In the genomic region with DNA sequence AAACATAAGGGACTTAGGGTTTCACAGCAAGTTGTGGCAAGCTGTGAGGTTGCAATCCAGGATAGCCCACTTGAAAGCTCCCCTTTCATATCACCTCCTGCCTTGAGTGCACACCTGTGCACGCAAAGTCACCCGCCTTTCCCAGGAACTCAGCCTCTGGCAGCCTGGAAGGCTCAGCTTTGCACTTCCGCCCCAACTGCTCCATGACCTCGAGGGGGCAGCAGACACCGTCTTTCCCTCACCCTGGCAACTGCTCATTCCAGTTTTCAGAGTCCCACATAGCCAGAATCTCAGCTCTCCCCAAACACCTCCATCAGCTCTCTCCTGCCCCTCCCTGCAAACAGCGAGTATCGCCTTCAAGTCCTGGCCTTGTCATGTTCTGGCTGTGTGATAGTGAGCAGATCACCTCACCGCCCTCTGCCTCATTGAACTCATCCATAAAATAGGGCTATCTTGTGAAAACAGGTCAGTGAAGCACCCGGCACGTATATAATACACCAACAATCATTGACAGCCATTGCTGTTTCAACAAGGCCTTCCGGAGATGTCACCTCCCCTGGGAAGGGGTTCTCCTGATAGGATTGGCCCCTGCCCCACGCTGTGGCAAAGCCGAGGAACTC, we compare ENCODE assay signal across 8 cellular contexts. TPM values are rescaled to one million over a fixed set of nuclear protein-coding genes. Genes with fewer than 3 reads are reported as not detected.
DNase-seq lines count a peak whose midpoint lies in the region; ATAC-seq and TF ChIP-seq lines count a peak whose summit lies in the region.

No MANE protein-coding gene starts in this region.

- TF ChIP-seq CTCF in GM10266 (IDR thresholded peaks at IDR 0.05; ENCODE audit: control insufficient read depth, insufficient read depth, low read depth, missing control alignments): peak; percentile 97
- TF ChIP-seq CTCF in SK-N-SH (IDR thresholded peaks at IDR 0.05): peak; percentile 91
- peak; percentile 70 for TF ChIP-seq CTCF in parathyroid adenoma (IDR thresholded peaks at IDR 0.05)
- TF ChIP-seq CTCF in upper lobe of left lung (IDR thresholded peaks at IDR 0.05): peak; percentile 85 to 95 (median 92)

- H3K4me3 Mint-ChIP-seq in activated naive CD4-positive, alpha-beta T cell treated with anti-CD3 and anti-CD28 coated beads for 36 hours: no peak overlapping the region

- H3F3A ChIP-seq in SK-N-SH (replicated peaks; ENCODE audit: insufficient read depth): peaks cover 10% of the 10 kb centered on the region

- no peaks in the 10 kb centered on the region for H3K9me2 ChIP-seq in SK-N-SH

- peak overlapping the region; percentile 68 for H2AFZ ChIP-seq in SK-N-SH (ENCODE audit: low read depth)
- H2AFZ ChIP-seq in parathyroid adenoma: peak overlapping the region; percentile 50

- 21% methylated on average over 8 of the region's 13 CpGs for WGBS in SK-N-SH (ENCODE audit: low lambda C conversion rate)
- 33 to 35% methylated on average over 13 of the region's 13 CpGs for WGBS in upper lobe of left lung, 2 donors

- no peaks in the 10 kb centered on the region for H3K79me2 ChIP-seq in SK-N-SH (ENCODE audit: insufficient read depth)
- no peaks in the 10 kb centered on the region for H3K79me2 ChIP-seq in parathyroid adenoma

- DNase-seq in GM10266 (ENCODE audit: extremely low spot score) (peak; percentile 78), NCI-H1105 (lab: John Stamatoyannopoulos, UW) (peak; percentile 89), SK-N-SH (peak; percentile 83), globus pallidus (ENCODE audit: low spot score) (peak; percentile 76), upper lobe of left lung (peak in 1 of 2 donors; percentile 91)
- DNase-seq in activated naive CD4-positive, alpha-beta T cell treated with anti-CD3 and anti-CD28 coated beads for 36 hours: peak; percentile 92

- no peaks in the 10 kb centered on the region for H3K9me3 Mint-ChIP-seq in activated naive CD4-positive, alpha-beta T cell treated with anti-CD3 and anti-CD28 coated beads for 36 hours

- H3K36me3 ChIP-seq in SK-N-SH (replicated peaks in 1 of 2; ENCODE audit: control insufficient read depth in 1 of 2, insufficient read depth in 2 of 2, low read length in 1 of 2): no peaks in the 10 kb centered on the region
- H3K36me3 ChIP-seq in parathyroid adenoma (ENCODE audit: control insufficient read depth, insufficient read depth, low read length): no peaks in the 10 kb centered on the region
- H3K36me3 ChIP-seq in upper lobe of left lung: no peaks in the 10 kb centered on the region

- H3K27me3 Mint-ChIP-seq in activated naive CD4-positive, alpha-beta T cell treated with anti-CD3 and anti-CD28 coated beads for 36 hours (ENCODE audit: low read depth): no peaks in the 10 kb centered on the region

- H3K27ac ChIP-seq in SK-N-SH (ENCODE audit: low read depth in 2 of 2, low read length in 1 of 2) (no peak overlapping the region), parathyroid adenoma (no peak overlapping the region), upper lobe of left lung (no peak overlapping the region)

- H3K27me3 ChIP-seq in SK-N-SH (ENCODE audit: insufficient read depth) (no peaks in the 10 kb centered on the region), parathyroid adenoma (ENCODE audit: control insufficient read depth, insufficient read depth, low read length) (no peaks in the 10 kb centered on the region), upper lobe of left lung (no peaks in the 10 kb centered on the region)

- TF ChIP-seq EP300 in SK-N-SH (IDR thresholded peaks at IDR 0.05; ENCODE audit: borderline replicate concordance in 1 of 2, low read depth in 1 of 2, low read length in 1 of 2) (no peak), upper lobe of left lung (IDR thresholded peaks at IDR 0.05) (no peak)

- peak; percentile 99 for TF ChIP-seq RAD21 in SK-N-SH (IDR thresholded peaks at IDR 0.05; ENCODE audit: low read length)

- peak overlapping the region in 1 of 2 experiments; percentile 39; a peak in 1 of 4 replicates for H3K4me3 ChIP-seq in SK-N-SH (ENCODE audit: low read depth in 2 of 2, low read length in 1 of 2)
- H3K4me3 ChIP-seq in parathyroid adenoma (ENCODE audit: low read depth, low read length): peak overlapping the region; percentile 7
- no peak overlapping the region for H3K4me3 ChIP-seq in upper lobe of left lung

- no peak overlapping the region for H3K9ac ChIP-seq in SK-N-SH
- H3K9ac ChIP-seq in parathyroid adenoma: no peak overlapping the region

- no peak overlapping the region for H3K27ac Mint-ChIP-seq in activated naive CD4-positive, alpha-beta T cell treated with anti-CD3 and anti-CD28 coated beads for 36 hours

- no peak for TF ChIP-seq POLR2A in upper lobe of left lung (IDR thresholded peaks at IDR 0.05)

- H3K9me3 ChIP-seq in SK-N-SH: no peaks in the 10 kb centered on the region
- no peaks in the 10 kb centered on the region for H3K9me3 ChIP-seq in parathyroid adenoma (ENCODE audit: control insufficient read depth, low read length)
- H3K9me3 ChIP-seq in upper lobe of left lung: no peaks in the 10 kb centered on the region

- peak; percentile 80 to 85 for ATAC-seq in upper lobe of left lung (ENCODE audit: low FRiP score in 2 of 2)
- no peak for ATAC-seq in GM21526 (IDR thresholded peaks at IDR 0.05; ENCODE audit: low FRiP score, unreplicated experiment)

- intact Hi-C loops in activated naive CD4-positive, alpha-beta T cell treated with anti-CD3 and anti-CD28 coated beads for 36 hours (cut with micrococcal nuclease): loop anchor here (1.0 kb wide), 4 partner anchors 151 to 321 kb away; no protein-coding TSS in a partner anchor

- peaks cover 36% of the 10 kb centered on the region for H3K4me1 Mint-ChIP-seq in activated naive CD4-positive, alpha-beta T cell treated with anti-CD3 and anti-CD28 coated beads for 36 hours (ENCODE audit: low read depth)

- H3K4me2 ChIP-seq in SK-N-SH (no peak overlapping the region), parathyroid adenoma (ENCODE audit: low read length) (no peak overlapping the region)

- POLR2A ChIA-PET in SK-N-SH (lab: Yijun Ruan, JAX): interaction anchor here (0.5 to 1.0 kb wide), 2 partner anchors 232 to 299 kb away, joined by 3 read pairs; no protein-coding TSS in a partner anchor

- no peaks in the 10 kb centered on the region for H4K20me1 ChIP-seq in SK-N-SH (ENCODE audit: insufficient read depth)

- no peaks in the 10 kb centered on the region for H3K36me3 Mint-ChIP-seq in activated naive CD4-positive, alpha-beta T cell treated with anti-CD3 and anti-CD28 coated beads for 36 hours (ENCODE audit: low read depth)

- CTCF ChIA-PET in SK-N-SH (lab: Yijun Ruan, JAX): interaction anchor here (0.6 to 22.5 kb wide), 66 partner anchors 9 to 1498 kb away, joined by 3 to 894 read pairs (median 5); a partner anchor contains a TSS
- CTCF ChIA-PET in activated naive CD4-positive, alpha-beta T cell treated with anti-CD3 and anti-CD28 coated beads for 36 hours (lab: Charles Lee): interaction anchor here (0.5 to 10.7 kb wide), 28 partner anchors 12 to 348 kb away, joined by 3 to 277 read pairs (median 4); a partner anchor contains a TSS

- H3K4me1 ChIP-seq in SK-N-SH (ENCODE audit: control insufficient read depth in 1 of 2, insufficient read depth in 2 of 2, low read depth in 1 of 2, low read length in 1 of 2) (peaks cover 17 to 18% of the 10 kb centered on the region in 2 experiments; a peak in 2 of 4 replicates), parathyroid adenoma (no peaks in the 10 kb centered on the region), upper lobe of left lung (peaks cover 25 to 45% (median 33%) of the 10 kb centered on the region in 4 donors)

TF ChIP-seq in SK-N-SH, 30 proteins besides CTCF, POLR2A, EP300 and RAD21:
- TF ChIP-seq, protein P1, sequence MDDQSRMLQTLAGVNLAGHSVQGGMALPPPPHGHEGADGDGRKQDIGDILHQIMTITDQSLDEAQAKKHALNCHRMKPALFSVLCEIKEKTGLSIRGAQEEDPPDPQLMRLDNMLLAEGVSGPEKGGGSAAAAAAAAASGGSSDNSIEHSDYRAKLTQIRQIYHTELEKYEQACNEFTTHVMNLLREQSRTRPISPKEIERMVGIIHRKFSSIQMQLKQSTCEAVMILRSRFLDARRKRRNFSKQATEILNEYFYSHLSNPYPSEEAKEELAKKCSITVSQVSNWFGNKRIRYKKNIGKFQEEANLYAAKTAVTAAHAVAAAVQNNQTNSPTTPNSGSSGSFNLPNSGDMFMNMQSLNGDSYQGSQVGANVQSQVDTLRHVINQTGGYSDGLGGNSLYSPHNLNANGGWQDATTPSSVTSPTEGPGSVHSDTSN (IDR thresholded peaks at IDR 0.05): no peak
- peak; percentile 89 for TF ChIP-seq ELF1 (IDR thresholded peaks at IDR 0.05)
- TF ChIP-seq POLR2AphosphoS5 (IDR thresholded peaks at IDR 0.05; ENCODE audit: low read depth, low read length): no peak
- peak; percentile 42; the same call in 1 of the 2 replicates for TF ChIP-seq RFX5 (IDR thresholded peaks at IDR 0.05; ENCODE audit: low read length)
- 0 out of 2 replicates have a peak, but pooled peaks have one; percentile 13 for TF ChIP-seq TCF12 (IDR thresholded peaks at IDR 0.05)
- TF ChIP-seq RCOR1 (IDR thresholded peaks at IDR 0.05; ENCODE audit: low read length): 0 out of 2 replicates have a peak, but pooled peaks have one; percentile 38
- TF ChIP-seq, protein P2, sequence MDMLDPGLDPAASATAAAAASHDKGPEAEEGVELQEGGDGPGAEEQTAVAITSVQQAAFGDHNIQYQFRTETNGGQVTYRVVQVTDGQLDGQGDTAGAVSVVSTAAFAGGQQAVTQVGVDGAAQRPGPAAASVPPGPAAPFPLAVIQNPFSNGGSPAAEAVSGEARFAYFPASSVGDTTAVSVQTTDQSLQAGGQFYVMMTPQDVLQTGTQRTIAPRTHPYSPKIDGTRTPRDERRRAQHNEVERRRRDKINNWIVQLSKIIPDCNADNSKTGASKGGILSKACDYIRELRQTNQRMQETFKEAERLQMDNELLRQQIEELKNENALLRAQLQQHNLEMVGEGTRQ (IDR thresholded peaks at IDR 0.05; ENCODE audit: borderline replicate concordance, low read depth, low read length): no peak
- peak; percentile 99 for TF ChIP-seq SMC3 (IDR thresholded peaks at IDR 0.05; ENCODE audit: low read depth, low read length)
- TF ChIP-seq GABPA (IDR thresholded peaks at IDR 0.05; ENCODE audit: low read depth): peak; percentile 45; the same call in 1 of the 2 replicates
TF ChIP-seq in SK-N-SH: peak in this region for 6.

RNA-seq across cellular contexts. Expression of a gene that starts 32.2 kb away (rescaled TPM):
- polyA plus RNA-seq in SK-N-SH (2012; rRNA removed): 7.4 and 10.3 TPM in 2 replicates
- polyA plus RNA-seq in SK-N-SH (2012; cell fraction: cytosol; rRNA removed): 8.9 and 14.2 TPM in 2 replicates
- 12.1 and 21.9 TPM in 2 replicates for polyA plus RNA-seq in SK-N-SH (2012; cell fraction: nucleus; rRNA removed)
- total RNA-seq in activated naive CD4-positive, alpha-beta T cell treated with anti-CD3 and anti-CD28 coated beads for 36 hours: 100 to 1,000 TPM in 1 of 2 experiments, 10 to 100 TPM in 1; 97.4 to 100 TPM
- 100 to 1,000 TPM in 1 of 6 donors, 10 to 100 TPM in 5; 43.5 to 109 (median 51.9) TPM for total RNA-seq in upper lobe of left lung
